Comparison of ENCODE assay signal across 1 cellular context in genomic region chr7:154178890-154179289, GRCh38.
TF ChIP-seq lines count a peak whose summit lies in the region.

No MANE protein-coding gene starts in this region.

TF ChIP-seq in A549, 52 proteins besides CTCF, POLR2A, EP300 and RAD21 (continued from another document):
- TF ChIP-seq ZSCAN20 (CRISPR knock-in tag; IDR thresholded peaks at IDR 0.05): no peak
